In the genomic region with DNA sequence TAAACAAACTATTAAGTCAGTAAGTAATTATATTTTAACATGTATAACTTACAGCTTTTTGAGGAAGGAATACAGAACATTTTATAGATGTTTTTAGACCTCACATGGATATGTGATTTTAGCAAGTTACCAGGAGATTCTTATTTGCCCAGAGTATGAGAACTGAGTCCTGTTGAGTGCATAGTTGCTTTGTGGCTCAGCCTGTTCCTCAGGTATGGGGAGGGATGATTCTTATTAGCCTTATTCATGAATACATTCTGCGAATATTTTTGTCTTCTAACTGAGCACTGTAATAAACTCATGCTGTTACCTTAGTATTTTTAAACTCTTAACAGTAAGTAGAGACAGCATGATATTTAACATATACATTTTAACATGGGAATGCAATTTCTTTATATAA, we compare ENCODE assay signal across 14 cellular contexts. TPM values are rescaled to one million over a fixed set of nuclear protein-coding genes. Genes with fewer than 3 reads are reported as not detected.
A peak's percentile ranks its signal among the peaks of the same experiment; 100 is the strongest.
DNase-seq lines count a peak whose midpoint lies in the region; ATAC-seq and TF ChIP-seq lines count a peak whose summit lies in the region.
"Had no signal": no experiment of that assay in that cellular context is flagged by ENCODE, and none has a peak within 500 bp of the region (broad histone marks: within the 10 kb centered on the region; RNA-seq: fewer than 3 reads in every experiment).

No MANE protein-coding gene starts in this region.

- H3K9ac ChIP-seq in PC-3 (ENCODE audit: low read length): no peak overlapping the region

- no peak overlapping the region for H2AFZ ChIP-seq in PC-3 (ENCODE audit: low read length)

- no peak overlapping the region for H3K4me3 Mint-ChIP-seq in type B pancreatic cell
- H3K4me3 Mint-ChIP-seq in natural killer cell treated with Interleukin-12 subunit alpha and Interleukin-12 subunit beta and Interleukin-15 and Interleukin-18, amount 100 ng/mL, for 72 hours: no peak overlapping the region
- H3K4me3 Mint-ChIP-seq: CD14-positive monocyte; CD8-positive, alpha-beta T cell had no signal

- peaks cover 23% of the 10 kb centered on the region for H3K36me3 ChIP-seq in PC-3 (ENCODE audit: low read depth, low read length)
- H3K36me3 ChIP-seq in left lung: peaks cover 0 to 54% of the 10 kb centered on the region in 2 donors
- peaks cover 27% of the 10 kb centered on the region for H3K36me3 ChIP-seq in A673 (ENCODE audit: insufficient read depth, low read length, poor library complexity, severe bottlenecking)

- no peaks in the 10 kb centered on the region for H3K9me2 ChIP-seq in PC-3 (replicated peaks; ENCODE audit: low read length)

- H3K4me1 ChIP-seq in PC-3 (ENCODE audit: insufficient read depth, low read length) (peaks cover 11% of the 10 kb centered on the region), left lung (peaks cover 0 to 7% of the 10 kb centered on the region in 2 donors), A673 (ENCODE audit: insufficient read depth, low read length, poor library complexity, severe bottlenecking) (no peaks in the 10 kb centered on the region)
- H3K4me1 ChIP-seq: Caco-2 had no signal

- H3F3A ChIP-seq in PC-3 (ENCODE audit: low read length, unreplicated experiment): no peaks in the 10 kb centered on the region

- intact Hi-C loops in PC-3 (cut with micrococcal nuclease) (no loop called here), left lung (cut with DNase I) (no loop called here), A673 (cut with micrococcal nuclease; ENCODE audit: unreplicated experiment) (no loop called here)

- CTCF ChIA-PET in PC-3 (lab: Charles Lee) (no interaction called here), A673 (lab: Charles Lee) (interaction anchor here (0.6 kb wide), 1 partner anchor 126 kb away, joined by 12 read pairs; no protein-coding TSS in a partner anchor)

- no peaks in the 10 kb centered on the region for H3K9me3 Mint-ChIP-seq in type B pancreatic cell
- H3K9me3 Mint-ChIP-seq in natural killer cell treated with Interleukin-12 subunit alpha and Interleukin-12 subunit beta and Interleukin-15 and Interleukin-18, amount 100 ng/mL, for 72 hours: no peaks in the 10 kb centered on the region
- H3K9me3 Mint-ChIP-seq: CD14-positive monocyte; CD8-positive, alpha-beta T cell had no signal

- no peaks in the 10 kb centered on the region for H4K20me1 ChIP-seq in PC-3 (ENCODE audit: low read length)

- H3K9me3 ChIP-seq in PC-3 (ENCODE audit: low read length) (no peaks in the 10 kb centered on the region), left lung (no peaks in the 10 kb centered on the region), A673 (ENCODE audit: low read depth, low read length, poor library complexity, severe bottlenecking) (no peaks in the 10 kb centered on the region)
- H3K9me3 ChIP-seq: Caco-2 had no signal

- POLR2A ChIA-PET in PC-3 (lab: Charles Lee; ENCODE audit: unreplicated experiment) (interaction anchor here (0.7 kb wide), 1 partner anchor 639 kb away, joined by 3 read pairs; no protein-coding TSS in a partner anchor), A673 (lab: Charles Lee; ENCODE audit: low non-redundant PET) (no interaction called here)

- TF ChIP-seq CTCF in PC-3 (conservative IDR thresholded peaks at IDR 0.05; ENCODE audit: low read depth, low read length) (no peak), left lung (IDR thresholded peaks at IDR 0.05) (no peak), type B pancreatic cell (conservative IDR thresholded peaks at IDR 0.05) (no peak), A673 (conservative IDR thresholded peaks at IDR 0.05; ENCODE audit: low read depth, low read length) (no peak)

- no peak overlapping the region for H3K4me3 ChIP-seq in PC-3 (ENCODE audit: low read length)
- H3K4me3 ChIP-seq in left lung: no peak overlapping the region
- no peak overlapping the region for H3K4me3 ChIP-seq in A673 (ENCODE audit: low read depth, low read length, poor library complexity, severe bottlenecking)

- H3K27ac ChIP-seq in PC-3 (ENCODE audit: low read length) (no peak overlapping the region), left lung (no peak overlapping the region), A673 (ENCODE audit: low read depth, low read length, poor library complexity, severe bottlenecking) (no peak overlapping the region)
- H3K27ac ChIP-seq: HL-60 had no signal

- peak overlapping the region; percentile 32 for H3K27ac Mint-ChIP-seq in type B pancreatic cell
- no peak overlapping the region for H3K27ac Mint-ChIP-seq in natural killer cell treated with Interleukin-12 subunit alpha and Interleukin-12 subunit beta and Interleukin-15 and Interleukin-18, amount 100 ng/mL, for 72 hours
- H3K27ac Mint-ChIP-seq: CD8-positive, alpha-beta T cell had no signal

- no peaks in the 10 kb centered on the region for H3K27me3 Mint-ChIP-seq in type B pancreatic cell
- H3K27me3 Mint-ChIP-seq in natural killer cell treated with Interleukin-12 subunit alpha and Interleukin-12 subunit beta and Interleukin-15 and Interleukin-18, amount 100 ng/mL, for 72 hours: no peaks in the 10 kb centered on the region

- no peaks in the 10 kb centered on the region for H3K4me1 Mint-ChIP-seq in type B pancreatic cell (ENCODE audit: unreplicated experiment)
- peaks cover 16 to 29% of the 10 kb centered on the region in 2 donors for H3K4me1 Mint-ChIP-seq in natural killer cell treated with Interleukin-12 subunit alpha and Interleukin-12 subunit beta and Interleukin-15 and Interleukin-18, amount 100 ng/mL, for 72 hours (ENCODE audit: low read depth in 2 of 2)

- H3K79me2 ChIP-seq in PC-3 (ENCODE audit: low read length): peaks cover 58% of the 10 kb centered on the region

- peaks cover 27% of the 10 kb centered on the region for H3K36me3 Mint-ChIP-seq in type B pancreatic cell
- peaks cover 2% of the 10 kb centered on the region for H3K36me3 Mint-ChIP-seq in natural killer cell treated with Interleukin-12 subunit alpha and Interleukin-12 subunit beta and Interleukin-15 and Interleukin-18, amount 100 ng/mL, for 72 hours

- no peak overlapping the region for H3K4me2 ChIP-seq in PC-3 (ENCODE audit: low read length)

- ATAC-seq in PC-3 (no peak), left lung (peak; percentile 37)
- no peak for ATAC-seq in natural killer cell treated with Interleukin-12 subunit alpha and Interleukin-12 subunit beta and Interleukin-15 and Interleukin-18, amount 100 ng/mL, for 72 hours
- ATAC-seq: CD8-positive, alpha-beta T cell; HCT116 had no signal

- DNase-seq in EH (ENCODE audit: low read depth) (peak; percentile 21), PC-3 (peak; percentile 12), left lung (no peak), type B pancreatic cell (ENCODE audit: extremely low spot score, unreplicated experiment) (no peak), A673 (ENCODE audit: low spot score) (no peak)
- no peak for DNase-seq in stimulated activated CD4-positive, alpha-beta T cell treated with anti-CD3 and anti-CD28 coated beads, Interleukin-2, amount 100 ng/mL, for 24 hours
- DNase-seq in natural killer cell treated with Interleukin-12 subunit alpha and Interleukin-12 subunit beta and Interleukin-15 and Interleukin-18, amount 100 ng/mL, for 72 hours (ENCODE audit: low spot score): no peak
- DNase-seq: Caco-2; CD8-positive, alpha-beta T cell; DND-41; GF-D8 had no signal

- H3K27me3 ChIP-seq in PC-3 (ENCODE audit: low read length): no peaks in the 10 kb centered on the region
- H3K27me3 ChIP-seq in left lung: no peaks in the 10 kb centered on the region
- H3K27me3 ChIP-seq in A673 (replicated peaks; ENCODE audit: insufficient read depth, low read depth, low read length, poor library complexity): no peaks in the 10 kb centered on the region

- BruUV-seq in PC-3 (replicated peaks; lab: Mats Ljungman, UMichigan): no TSS peak
- BruUV-seq in A673 (replicated peaks; lab: Mats Ljungman, UMichigan): no TSS peak

RNA-seq across cellular contexts. Expression of gene BTAF1, which starts 17.9 kb away (rescaled TPM):
- total RNA-seq in PC-3 (2014; rRNA removed): 22.9 and 27.6 TPM in 2 replicates
- 10 to 100 TPM; 24.2 to 29.1 TPM for total RNA-seq in left lung
- total RNA-seq in type B pancreatic cell (ENCODE audit: low replicate concordance): 33.2 and 34.7 TPM in 2 replicates
- 10 to 100 TPM; 57.2 to 74.0 TPM for total RNA-seq in natural killer cell treated with Interleukin-12 subunit alpha and Interleukin-12 subunit beta and Interleukin-15 and Interleukin-18, amount 100 ng/mL, for 72 hours
- 42.3 and 43.4 TPM in 2 replicates for total RNA-seq in A673 (2021)

RNA-seq across cellular contexts. Expression of gene FGFBP3, which starts 32.1 kb away (rescaled TPM):
- total RNA-seq in PC-3 (2014; rRNA removed) (0.69 and 1.2 TPM in 2 replicates), left lung (1 to 10 TPM in 1 of 2 donors, under 1 TPM in 1; 0.76 to 1.5 TPM), type B pancreatic cell (ENCODE audit: low replicate concordance) (4.5 and 9.6 TPM in 2 replicates), A673 (2021) (4.8 and 5.7 TPM in 2 replicates)
- 1 to 10 TPM in 1 of 2 donors, under 1 TPM in 1; 0.81 to 1.5 TPM for total RNA-seq in natural killer cell treated with Interleukin-12 subunit alpha and Interleukin-12 subunit beta and Interleukin-15 and Interleukin-18, amount 100 ng/mL, for 72 hours

Comparison
In these comparisons a context has a peak if more than half of its experiments do, and no peak if none do; other contexts are left out.
1. DNase-seq: peak in EH (single experiment) and PC-3 (single experiment); none in left lung (0 of 2), type B pancreatic cell (single experiment), stimulated activated CD4-positive, alpha-beta T cell treated with anti-CD3 and anti-CD28 coated beads, Interleukin-2, amount 100 ng/mL, for 24 hours (0 of 2), natural killer cell treated with Interleukin-12 subunit alpha and Interleukin-12 subunit beta and Interleukin-15 and Interleukin-18, amount 100 ng/mL, for 72 hours (single experiment) and A673 (single experiment).